1 cellular context compared by ENCODE assay signal in genomic region chr15:92809064-92809879, GRCh38.
TF ChIP-seq lines count a peak whose summit lies in the region.

No MANE protein-coding gene starts in this region.

TF ChIP-seq in K562, 482 proteins besides CTCF, POLR2A, EP300 and RAD21 (continued from another document and continues in another):
- TF ChIP-seq ZBTB12 (CRISPR knock-in tag; IDR thresholded peaks at IDR 0.05) (no peak), NFIC (IDR thresholded peaks at IDR 0.05) (peak; percentile 55), HDAC8 (tag; IDR thresholded peaks at IDR 0.05) (no peak), ILK (tag; IDR thresholded peaks at IDR 0.05; ENCODE audit: borderline replicate concordance, low read depth) (no peak), SAP30 (IDR thresholded peaks at IDR 0.05; ENCODE audit: borderline replicate concordance, insufficient read depth, low read depth, low read length, poor library complexity, severe bottlenecking) (peak; percentile 35), FOXA1 (IDR thresholded peaks at IDR 0.05; ENCODE audit: borderline replicate concordance) (no peak), ZNF764 (CRISPR knock-in tag; IDR thresholded peaks at IDR 0.05; ENCODE audit: low read depth) (no peak), ZNF511 (CRISPR knock-in tag; IDR thresholded peaks at IDR 0.05) (peak; percentile 87), ZNF121 (CRISPR knock-in tag; conservative IDR thresholded peaks at IDR 0.05) (no peak), TAF7 (tag; IDR thresholded peaks at IDR 0.05) (peak; percentile 35; the same call in 1 of the 2 replicates), ETV6 (IDR thresholded peaks at IDR 0.05; ENCODE audit: borderline replicate concordance in 1 of 2, low read depth in 2 of 2, low read length in 1 of 2) (peak in 1 of 2 experiments; percentile 59; a peak in 2 of 4 replicates), ETV6 (CRISPR knock-in tag; IDR thresholded peaks at IDR 0.05; ENCODE audit: borderline replicate concordance) (no peak; the same call in 1 of the 2 replicates), CREB1 (IDR thresholded peaks at IDR 0.05) (peak; percentile 57), CREB1 (CRISPR knock-in tag; IDR thresholded peaks at IDR 0.05) (peak; percentile 71), CGGBP1 (CRISPR knock-in tag; IDR thresholded peaks at IDR 0.05) (no peak), ARHGAP35 (IDR thresholded peaks at IDR 0.05; ENCODE audit: partially characterized antibody) (no peak), TSHZ1 (CRISPR knock-in tag; IDR thresholded peaks at IDR 0.05) (no peak), ZNF586 (CRISPR knock-in tag; conservative IDR thresholded peaks at IDR 0.05) (no peak), MYC (IDR thresholded peaks at IDR 0.05; ENCODE audit: low read depth, low read length) (peak; percentile 100), MYC (CRISPR knock-in tag; IDR thresholded peaks at IDR 0.05; ENCODE audit: borderline replicate concordance, low read depth) (peak; percentile 94; the same call in 1 of the 2 replicates), RBM39 (optimal IDR thresholded peaks at IDR 0.05; ENCODE audit: low read depth, low read length) (peak; percentile 84), NFXL1 (CRISPR knock-in tag; IDR thresholded peaks at IDR 0.05) (no peak), GTF2F1 (IDR thresholded peaks at IDR 0.05; ENCODE audit: low read depth, low read length) (peak; percentile 81), SUPT5H (IDR thresholded peaks at IDR 0.05) (peak; percentile 75), CHD1 (IDR thresholded peaks at IDR 0.05; ENCODE audit: low read length) (no peak), NONO (IDR thresholded peaks at IDR 0.05; ENCODE audit: low read depth in 2 of 2, low read length in 1 of 2) (peak; percentile 25 to 82; a peak in 2 of 4 replicates), BACH1 (tag; IDR thresholded peaks at IDR 0.05) (no peak), TBP (optimal IDR thresholded peaks at IDR 0.05; ENCODE audit: low read depth, low read length) (peak; percentile 83), ZNF280A (IDR thresholded peaks at IDR 0.05; ENCODE audit: low read depth, partially characterized antibody) (no peak), RFX7 (CRISPR knock-in tag; IDR thresholded peaks at IDR 0.05) (no peak), ZNF133 (CRISPR knock-in tag; IDR thresholded peaks at IDR 0.05) (no peak), PHB (CRISPR knock-in tag; IDR thresholded peaks at IDR 0.05) (no peak), SP2 (IDR thresholded peaks at IDR 0.05; ENCODE audit: extremely low read depth, low read depth, low read length, poor library complexity, severe bottlenecking) (no peak), ZFPM2 (CRISPR knock-in tag; IDR thresholded peaks at IDR 0.05) (no peak), FOXK1 (CRISPR knock-in tag; IDR thresholded peaks at IDR 0.05; ENCODE audit: borderline replicate concordance) (peak; percentile 68; the same call in 1 of the 2 replicates), ZNF668 (CRISPR knock-in tag; IDR thresholded peaks at IDR 0.05) (no peak), KLF10 (CRISPR knock-in tag; IDR thresholded peaks at IDR 0.05) (no peak)
- TF ChIP-seq, protein P1, sequence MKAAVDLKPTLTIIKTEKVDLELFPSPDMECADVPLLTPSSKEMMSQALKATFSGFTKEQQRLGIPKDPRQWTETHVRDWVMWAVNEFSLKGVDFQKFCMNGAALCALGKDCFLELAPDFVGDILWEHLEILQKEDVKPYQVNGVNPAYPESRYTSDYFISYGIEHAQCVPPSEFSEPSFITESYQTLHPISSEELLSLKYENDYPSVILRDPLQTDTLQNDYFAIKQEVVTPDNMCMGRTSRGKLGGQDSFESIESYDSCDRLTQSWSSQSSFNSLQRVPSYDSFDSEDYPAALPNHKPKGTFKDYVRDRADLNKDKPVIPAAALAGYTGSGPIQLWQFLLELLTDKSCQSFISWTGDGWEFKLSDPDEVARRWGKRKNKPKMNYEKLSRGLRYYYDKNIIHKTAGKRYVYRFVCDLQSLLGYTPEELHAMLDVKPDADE (conservative IDR thresholded peaks at IDR 0.05; ENCODE audit: control insufficient read depth, low read depth, low read length) = peak; percentile 96
- TF ChIP-seq, protein P2, sequence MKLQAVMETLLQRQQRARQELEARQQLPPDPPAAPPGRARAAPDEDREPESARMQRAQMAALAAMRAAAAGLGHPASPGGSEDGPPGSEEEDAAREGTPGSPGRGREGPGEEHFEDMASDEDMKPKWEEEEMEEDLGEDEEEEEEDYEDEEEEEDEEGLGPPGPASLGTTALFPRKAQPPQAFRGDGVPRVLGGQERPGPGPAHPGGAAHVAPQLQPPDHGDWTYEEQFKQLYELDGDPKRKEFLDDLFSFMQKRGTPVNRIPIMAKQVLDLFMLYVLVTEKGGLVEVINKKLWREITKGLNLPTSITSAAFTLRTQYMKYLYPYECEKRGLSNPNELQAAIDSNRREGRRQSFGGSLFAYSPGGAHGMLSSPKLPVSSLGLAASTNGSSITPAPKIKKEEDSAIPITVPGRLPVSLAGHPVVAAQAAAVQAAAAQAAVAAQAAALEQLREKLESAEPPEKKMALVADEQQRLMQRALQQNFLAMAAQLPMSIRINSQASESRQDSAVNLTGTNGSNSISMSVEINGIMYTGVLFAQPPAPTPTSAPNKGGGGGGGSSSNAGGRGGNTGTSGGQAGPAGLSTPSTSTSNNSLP (IDR thresholded peaks at IDR 0.05; ENCODE audit: borderline replicate concordance, low read depth, low read length) = peak; percentile 59; the same call in 1 of the 2 replicates
- TF ChIP-seq, protein P3, sequence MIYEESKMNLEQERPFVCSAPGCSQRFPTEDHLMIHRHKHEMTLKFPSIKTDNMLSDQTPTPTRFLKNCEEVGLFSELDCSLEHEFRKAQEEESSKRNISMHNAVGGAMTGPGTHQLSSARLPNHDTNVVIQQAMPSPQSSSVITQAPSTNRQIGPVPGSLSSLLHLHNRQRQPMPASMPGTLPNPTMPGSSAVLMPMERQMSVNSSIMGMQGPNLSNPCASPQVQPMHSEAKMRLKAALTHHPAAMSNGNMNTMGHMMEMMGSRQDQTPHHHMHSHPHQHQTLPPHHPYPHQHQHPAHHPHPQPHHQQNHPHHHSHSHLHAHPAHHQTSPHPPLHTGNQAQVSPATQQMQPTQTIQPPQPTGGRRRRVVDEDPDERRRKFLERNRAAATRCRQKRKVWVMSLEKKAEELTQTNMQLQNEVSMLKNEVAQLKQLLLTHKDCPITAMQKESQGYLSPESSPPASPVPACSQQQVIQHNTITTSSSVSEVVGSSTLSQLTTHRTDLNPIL (CRISPR knock-in tag; IDR thresholded peaks at IDR 0.05) = 0 out of 2 replicates have a peak, but pooled peaks have one; percentile 24
- TF ChIP-seq, protein P4, sequence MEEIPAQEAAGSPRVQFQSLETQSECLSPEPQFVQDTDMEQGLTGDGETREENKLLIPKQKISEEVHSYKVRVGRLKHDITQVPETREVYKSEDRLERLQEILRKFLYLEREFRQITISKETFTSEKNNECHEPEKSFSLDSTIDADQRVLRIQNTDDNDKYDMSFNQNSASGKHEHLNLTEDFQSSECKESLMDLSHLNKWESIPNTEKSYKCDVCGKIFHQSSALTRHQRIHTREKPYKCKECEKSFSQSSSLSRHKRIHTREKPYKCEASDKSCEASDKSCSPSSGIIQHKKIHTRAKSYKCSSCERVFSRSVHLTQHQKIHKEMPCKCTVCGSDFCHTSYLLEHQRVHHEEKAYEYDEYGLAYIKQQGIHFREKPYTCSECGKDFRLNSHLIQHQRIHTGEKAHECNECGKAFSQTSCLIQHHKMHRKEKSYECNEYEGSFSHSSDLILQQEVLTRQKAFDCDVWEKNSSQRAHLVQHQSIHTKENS (CRISPR knock-in tag; IDR thresholded peaks at IDR 0.05) = no peak
- TF ChIP-seq, protein P5, sequence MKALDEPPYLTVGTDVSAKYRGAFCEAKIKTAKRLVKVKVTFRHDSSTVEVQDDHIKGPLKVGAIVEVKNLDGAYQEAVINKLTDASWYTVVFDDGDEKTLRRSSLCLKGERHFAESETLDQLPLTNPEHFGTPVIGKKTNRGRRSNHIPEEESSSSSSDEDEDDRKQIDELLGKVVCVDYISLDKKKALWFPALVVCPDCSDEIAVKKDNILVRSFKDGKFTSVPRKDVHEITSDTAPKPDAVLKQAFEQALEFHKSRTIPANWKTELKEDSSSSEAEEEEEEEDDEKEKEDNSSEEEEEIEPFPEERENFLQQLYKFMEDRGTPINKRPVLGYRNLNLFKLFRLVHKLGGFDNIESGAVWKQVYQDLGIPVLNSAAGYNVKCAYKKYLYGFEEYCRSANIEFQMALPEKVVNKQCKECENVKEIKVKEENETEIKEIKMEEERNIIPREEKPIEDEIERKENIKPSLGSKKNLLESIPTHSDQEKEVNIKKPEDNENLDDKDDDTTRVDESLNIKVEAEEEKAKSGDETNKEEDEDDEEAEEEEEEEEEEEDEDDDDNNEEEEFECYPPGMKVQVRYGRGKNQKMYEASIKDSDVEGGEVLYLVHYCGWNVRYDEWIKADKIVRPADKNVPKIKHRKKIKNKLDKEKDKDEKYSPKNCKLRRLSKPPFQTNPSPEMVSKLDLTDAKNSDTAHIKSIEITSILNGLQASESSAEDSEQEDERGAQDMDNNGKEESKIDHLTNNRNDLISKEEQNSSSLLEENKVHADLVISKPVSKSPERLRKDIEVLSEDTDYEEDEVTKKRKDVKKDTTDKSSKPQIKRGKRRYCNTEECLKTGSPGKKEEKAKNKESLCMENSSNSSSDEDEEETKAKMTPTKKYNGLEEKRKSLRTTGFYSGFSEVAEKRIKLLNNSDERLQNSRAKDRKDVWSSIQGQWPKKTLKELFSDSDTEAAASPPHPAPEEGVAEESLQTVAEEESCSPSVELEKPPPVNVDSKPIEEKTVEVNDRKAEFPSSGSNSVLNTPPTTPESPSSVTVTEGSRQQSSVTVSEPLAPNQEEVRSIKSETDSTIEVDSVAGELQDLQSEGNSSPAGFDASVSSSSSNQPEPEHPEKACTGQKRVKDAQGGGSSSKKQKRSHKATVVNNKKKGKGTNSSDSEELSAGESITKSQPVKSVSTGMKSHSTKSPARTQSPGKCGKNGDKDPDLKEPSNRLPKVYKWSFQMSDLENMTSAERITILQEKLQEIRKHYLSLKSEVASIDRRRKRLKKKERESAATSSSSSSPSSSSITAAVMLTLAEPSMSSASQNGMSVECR (CRISPR knock-in tag; IDR thresholded peaks at IDR 0.05) = peak; percentile 87
- TF ChIP-seq, protein P6, sequence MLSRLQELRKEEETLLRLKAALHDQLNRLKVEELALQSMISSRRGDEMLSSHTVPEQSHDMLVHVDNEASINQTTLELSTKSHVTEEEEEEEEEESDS (CRISPR knock-in tag; IDR thresholded peaks at IDR 0.05) = no peak
